ENCODE assay signal across 16 cellular contexts in genomic region chr4:102683846-102684581, GRCh38.
A peak's percentile ranks its signal among the peaks of the same experiment; 100 is the strongest.
DNase-seq lines count a peak whose midpoint lies in the region; ATAC-seq, FAIRE-seq and TF ChIP-seq lines count a peak whose summit lies in the region.
"Had no signal": no experiment of that assay in that cellular context is flagged by ENCODE, and none has a peak within 500 bp of the region (broad histone marks: within the 10 kb centered on the region; RNA-seq: fewer than 3 reads in every experiment).

No MANE protein-coding gene starts in this region.

- DNase-seq in GM12891 (ENCODE audit: insufficient read length, low spot score) (no peak), OCI-M1 (lab: John Stamatoyannopoulos, UW) (peak; percentile 53), brain microvascular endothelial cell (peak; percentile 21), foreskin keratinocyte (peak; percentile 29 to 42), NOMO-1 treated with DMSO at 0.1 percent for 48 hours (lab: John Stamatoyannopoulos, UW; ENCODE audit: unreplicated experiment) (no peak), GM19240 (ENCODE audit: insufficient read length, low spot score) (no peak)
- no peak for DNase-seq in activated CD4-positive, CD25-positive, alpha-beta regulatory T cell (lab: John Stamatoyannopoulos, UW)
- DNase-seq: BE2C; CD4-positive, alpha-beta memory T cell; DMS79; KBM-7; NCI-H1105; NCI-H1694 treated with DMSO at 0.1 percent for 48 hours; NCI-H446; SIG-M5 had no signal

- no peaks in the 10 kb centered on the region for H3K36me3 ChIP-seq in brain microvascular endothelial cell (replicated peaks)
- H3K36me3 ChIP-seq: BE2C had no signal

- TF ChIP-seq POLR2A in GM12891 (IDR thresholded peaks at IDR 0.05; ENCODE audit: low read depth, low read length), result no peak

- no peak overlapping the region for H3K4me3 ChIP-seq in brain microvascular endothelial cell (ENCODE audit: low read depth, low read length)

- no peaks in the 10 kb centered on the region for H3K27me3 ChIP-seq in brain microvascular endothelial cell (replicated peaks)
- H3K27me3 ChIP-seq in foreskin keratinocyte, result no peaks in the 10 kb centered on the region
- H3K27me3 ChIP-seq: BE2C had no signal

- ATAC-seq in foreskin keratinocyte (peak; percentile 8), GM18858 (IDR thresholded peaks at IDR 0.05; ENCODE audit: unreplicated experiment) (no peak)

- peaks cover 48% of the 10 kb centered on the region for H3K4me1 ChIP-seq in foreskin keratinocyte
- H3K4me1 ChIP-seq: BE2C had no signal

- in situ Hi-C loops in brain microvascular endothelial cell (cut with HindIII; ENCODE audit: low pct_ligation_motif_present, low sequenced_read_pairs), result no loop called here

- no peak for TF ChIP-seq CTCF in brain microvascular endothelial cell (IDR thresholded peaks at IDR 0.05; ENCODE audit: low read depth, low read length, missing control alignments)
- TF ChIP-seq CTCF in foreskin keratinocyte (conservative IDR thresholded peaks at IDR 0.05), result no peak

- H3K27ac ChIP-seq in brain microvascular endothelial cell, result peak overlapping the region; percentile 68
- peak overlapping the region; percentile 97 for H3K27ac ChIP-seq in foreskin keratinocyte

- FAIRE-seq in GM12891 (lab: Jason Lieb, UNC), result peak; percentile 45

TF ChIP-seq in GM12891, 5 proteins besides CTCF, POLR2A, EP300 and RAD21:
- TF ChIP-seq POLR2AphosphoS5 (IDR thresholded peaks at IDR 0.05; ENCODE audit: low read depth, low read length) (no peak), TAF1 (IDR thresholded peaks at IDR 0.05; ENCODE audit: low read depth, low read length) (no peak), POU2F2 (IDR thresholded peaks at IDR 0.05; ENCODE audit: low read depth, low read length) (no peak), SPI1 (IDR thresholded peaks at IDR 0.05; ENCODE audit: low read depth, low read length) (no peak), PAX5 (IDR thresholded peaks at IDR 0.05; ENCODE audit: insufficient read depth, low read length, severe bottlenecking) (no peak)

Comparison
In these comparisons a context has a peak if more than half of its experiments do, and no peak if none do; other contexts are left out.
1. DNase-seq: peak in OCI-M1 (single experiment), brain microvascular endothelial cell (single experiment) and foreskin keratinocyte (2 of 2); none in GM12891 (single experiment), NOMO-1 treated with DMSO at 0.1 percent for 48 hours (single experiment), activated CD4-positive, CD25-positive, alpha-beta regulatory T cell (0 of 4) and GM19240 (single experiment).